In genomic region chr10:126903646-126904360, GRCh38 we compare ENCODE assay signal across 1 cellular context.
TF ChIP-seq lines count a peak whose summit lies in the region.

No MANE protein-coding gene starts in this region.

TF ChIP-seq in HepG2, 621 proteins besides CTCF, POLR2A, EP300 and RAD21 (continued from another document):
- TF ChIP-seq, protein P1, sequence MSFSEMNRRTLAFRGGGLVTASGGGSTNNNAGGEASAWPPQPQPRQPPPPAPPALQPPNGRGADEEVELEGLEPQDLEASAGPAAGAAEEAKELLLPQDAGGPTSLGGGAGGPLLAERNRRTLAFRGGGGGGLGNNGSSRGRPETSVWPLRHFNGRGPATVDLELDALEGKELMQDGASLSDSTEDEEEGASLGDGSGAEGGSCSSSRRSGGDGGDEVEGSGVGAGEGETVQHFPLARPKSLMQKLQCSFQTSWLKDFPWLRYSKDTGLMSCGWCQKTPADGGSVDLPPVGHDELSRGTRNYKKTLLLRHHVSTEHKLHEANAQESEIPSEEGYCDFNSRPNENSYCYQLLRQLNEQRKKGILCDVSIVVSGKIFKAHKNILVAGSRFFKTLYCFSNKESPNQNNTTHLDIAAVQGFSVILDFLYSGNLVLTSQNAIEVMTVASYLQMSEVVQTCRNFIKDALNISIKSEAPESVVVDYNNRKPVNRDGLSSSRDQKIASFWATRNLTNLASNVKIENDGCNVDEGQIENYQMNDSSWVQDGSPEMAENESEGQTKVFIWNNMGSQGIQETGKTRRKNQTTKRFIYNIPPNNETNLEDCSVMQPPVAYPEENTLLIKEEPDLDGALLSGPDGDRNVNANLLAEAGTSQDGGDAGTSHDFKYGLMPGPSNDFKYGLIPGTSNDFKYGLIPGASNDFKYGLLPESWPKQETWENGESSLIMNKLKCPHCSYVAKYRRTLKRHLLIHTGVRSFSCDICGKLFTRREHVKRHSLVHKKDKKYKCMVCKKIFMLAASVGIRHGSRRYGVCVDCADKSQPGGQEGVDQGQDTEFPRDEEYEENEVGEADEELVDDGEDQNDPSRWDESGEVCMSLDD (CRISPR knock-in tag; IDR thresholded peaks at IDR 0.05; ENCODE audit: borderline replicate concordance), result no peak
- TF ChIP-seq SMAD9 (CRISPR knock-in tag; IDR thresholded peaks at IDR 0.05) (no peak), ZNF205 (CRISPR knock-in tag; IDR thresholded peaks at IDR 0.05) (no peak), ZNF558 (CRISPR knock-in tag; IDR thresholded peaks at IDR 0.05; ENCODE audit: borderline replicate concordance) (no peak), ZNF792 (CRISPR knock-in tag; IDR thresholded peaks at IDR 0.05) (no peak), ZNF281 (CRISPR knock-in tag; IDR thresholded peaks at IDR 0.05; ENCODE audit: borderline replicate concordance) (no peak), SYNCRIP (IDR thresholded peaks at IDR 0.05; ENCODE audit: insufficient read depth, low read depth, low read length) (no peak)
